ENCODE assay signal across 1 cellular context in the genomic region with DNA sequence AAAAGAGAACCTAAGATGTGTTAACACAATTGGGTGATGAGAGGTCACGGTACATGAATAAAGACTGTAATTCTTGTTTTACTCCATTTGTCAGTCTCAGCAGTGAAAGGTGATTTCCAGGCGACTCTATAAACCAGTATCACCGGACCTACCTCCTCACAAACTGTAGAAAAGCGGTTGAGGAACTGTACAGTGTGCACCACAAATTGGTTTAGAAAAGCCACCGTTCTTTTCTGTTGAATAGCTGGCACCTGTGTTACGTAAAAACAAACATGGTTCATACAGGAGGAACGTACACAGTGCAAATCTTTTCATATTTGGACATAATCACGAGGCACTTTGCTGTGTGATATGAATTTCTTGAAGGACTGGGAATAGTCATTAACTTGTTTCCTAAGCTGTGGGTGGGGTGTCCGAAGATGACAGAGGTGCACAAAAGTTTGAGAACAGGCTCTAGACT.
TF ChIP-seq lines count a peak whose summit lies in the region.

No MANE protein-coding gene starts in this region.

TF ChIP-seq in H1, 55 proteins besides CTCF, POLR2A, EP300 and RAD21:
- TF ChIP-seq SP2 (IDR thresholded peaks at IDR 0.05; ENCODE audit: low read length) (no peak), NANOG (IDR thresholded peaks at IDR 0.05; ENCODE audit: insufficient read depth, low read depth, low read length, poor library complexity, severe bottlenecking) (no peak), FOSL1 (IDR thresholded peaks at IDR 0.05; ENCODE audit: insufficient read depth, low read depth, low read length) (no peak)
